Comparison of ENCODE assay signal across 28 cellular contexts in the genomic region with DNA sequence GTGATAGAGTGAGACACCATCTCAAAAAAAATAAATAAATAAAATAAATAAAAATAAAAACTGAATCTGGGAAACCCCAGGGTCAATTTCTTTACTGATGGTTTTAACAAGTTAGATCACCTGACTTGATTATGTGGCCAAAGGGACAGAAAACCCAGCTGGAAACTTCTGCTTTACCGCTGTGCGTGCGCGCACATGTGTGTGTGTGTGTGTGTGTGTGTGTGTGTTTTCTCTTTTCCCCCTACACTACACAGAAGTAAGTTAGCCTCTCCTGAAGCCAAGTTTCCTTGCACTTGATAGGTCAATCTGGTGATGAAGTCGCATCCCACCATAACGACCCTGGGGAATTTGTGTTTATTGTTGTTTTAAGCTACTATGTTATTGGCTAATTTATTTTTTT.
"Had no signal": no experiment of that assay in that cellular context is flagged by ENCODE, and none has a peak within 500 bp of the region (broad histone marks: within the 10 kb centered on the region; RNA-seq: fewer than 3 reads in every experiment).

No MANE protein-coding gene starts in this region.

- H3K27me3 Mint-ChIP-seq: activated CD4-positive, alpha-beta memory T cell treated with anti-CD3 and anti-CD28 coated beads, Interleukin-2, amount 10 ng/mL, durations not matched to agents 7 days and 5 days; activated CD4-positive, alpha-beta T cell treated with anti-CD3 and anti-CD28 coated beads, Interleukin-2, amount 10 ng/mL, durations not matched to agents 7 days and 5 days; activated T-cell treated with anti-CD3 and anti-CD28 coated beads, Interleukin-2, amount 50 U/mL, for 24 hours; activated T-helper 17 cell treated with anti-CD3 and anti-CD28 coated beads, Interleukin-2, amount 50 U/mL, for 72 hours; central memory CD8-positive, alpha-beta T cell; natural killer cell treated with Interleukin-12 subunit alpha and Interleukin-12 subunit beta and Interleukin-15 and Interleukin-18, amount 100 ng/mL, for 72 hours; stimulated activated naive CD8-positive, alpha-beta T cell treated with anti-CD3 and anti-CD28 coated beads, Interleukin-15, amount 100 ng/mL, for 72 hours; type B pancreatic cell had no signal

- H3K4me3 ChIP-seq: esophagus muscularis mucosa, heart right ventricle, left ventricle myocardium inferior, lung, mucosa of descending colon, right lobe of liver, vagina had no signal

- H3K9me3 ChIP-seq: mucosa of descending colon, right lobe of liver, vagina had no signal

- H3K27ac ChIP-seq: esophagus muscularis mucosa, foreskin keratinocyte, right lobe of liver, vagina, WERI-Rb-1 had no signal

- H3K4me3 Mint-ChIP-seq: activated CD4-positive, alpha-beta memory T cell treated with anti-CD3 and anti-CD28 coated beads, Interleukin-2, amount 10 ng/mL, durations not matched to agents 7 days and 5 days; activated CD4-positive, alpha-beta T cell treated with anti-CD3 and anti-CD28 coated beads, Interleukin-2, amount 10 ng/mL, durations not matched to agents 7 days and 5 days; activated T-cell treated with anti-CD3 and anti-CD28 coated beads, Interleukin-2, amount 50 U/mL, for 24 hours; central memory CD8-positive, alpha-beta T cell; dendritic cell treated with granulocyte-macrophage colony-stimulating factor and Interleukin-4, amounts not matched to agents 40 ng/mL and 50 ng/mL, for 4 days; natural killer cell treated with Interleukin-12 subunit alpha and Interleukin-12 subunit beta and Interleukin-15 and Interleukin-18, amount 100 ng/mL, for 72 hours; stimulated activated naive CD8-positive, alpha-beta T cell treated with anti-CD3 and anti-CD28 coated beads, Interleukin-15, amount 100 ng/mL, for 72 hours; T-helper 1 cell treated with Interleukin-12 subunit alpha and Interleukin-12 subunit beta and Interleukin-4 antibody, amounts not matched to agents 30 μg/mL and 1 μg/mL, for 36 hours; type B pancreatic cell had no signal

- H3K27ac Mint-ChIP-seq: activated CD4-positive, alpha-beta memory T cell treated with anti-CD3 and anti-CD28 coated beads, Interleukin-2, amount 10 ng/mL, durations not matched to agents 7 days and 5 days; activated CD4-positive, alpha-beta T cell treated with anti-CD3 and anti-CD28 coated beads, Interleukin-2, amount 10 ng/mL, durations not matched to agents 7 days and 5 days; activated T-cell treated with anti-CD3 and anti-CD28 coated beads, Interleukin-2, amount 50 U/mL, for 24 hours; stimulated activated naive CD8-positive, alpha-beta T cell treated with anti-CD3 and anti-CD28 coated beads, Interleukin-15, amount 100 ng/mL, for 72 hours; T-helper 1 cell treated with Interleukin-12 subunit alpha and Interleukin-12 subunit beta and Interleukin-4 antibody, amounts not matched to agents 30 μg/mL and 1 μg/mL, for 36 hours; type B pancreatic cell had no signal

- H3K4me1 ChIP-seq: esophagus muscularis mucosa, foreskin keratinocyte, left ventricle myocardium inferior, right lobe of liver, vagina had no signal

- H3K27me3 ChIP-seq: esophagus muscularis mucosa, foreskin keratinocyte, heart right ventricle, right lobe of liver, vagina had no signal

- H3K36me3 Mint-ChIP-seq: type B pancreatic cell had no signal

- ATAC-seq: foreskin keratinocyte; mucosa of descending colon; natural killer cell treated with Interleukin-12 subunit alpha and Interleukin-12 subunit beta and Interleukin-15 and Interleukin-18, amount 100 ng/mL, for 72 hours had no signal

- H3K36me3 ChIP-seq: esophagus muscularis mucosa, heart right ventricle, left ventricle myocardium inferior, right lobe of liver, vagina, WERI-Rb-1 had no signal

- H3K9me3 Mint-ChIP-seq: central memory CD8-positive, alpha-beta T cell had no signal

- DNase-seq: activated CD4-positive, alpha-beta memory T cell treated with anti-CD3 and anti-CD28 coated beads, Interleukin-2, amount 10 ng/mL, durations not matched to agents 7 days and 5 days; activated CD4-positive, alpha-beta T cell treated with anti-CD3 and anti-CD28 coated beads, Interleukin-2, amount 10 ng/mL, durations not matched to agents 7 days and 5 days; activated CD4-positive, CD25-positive, alpha-beta regulatory T cell treated with anti-CD3 and anti-CD28 coated beads, Interleukin-2, amount 50 U/mL, for 72 hours; activated CD8-positive, alpha-beta memory T cell treated with anti-CD3 and anti-CD28 coated beads, Interleukin-2, amount 50 U/mL, for 48 hours; activated gamma-delta T cell treated with Interleukin-2 at 50 U/mL for 16 hours; activated naive CD4-positive, alpha-beta T cell treated with anti-CD3 and anti-CD28 coated beads, Interleukin-2, amount 50 U/mL, for 16 hours; activated T-cell treated with anti-CD3 and anti-CD28 coated beads, Interleukin-2, amount 50 U/mL, for 24 hours; foreskin keratinocyte; heart right ventricle; kidney glomerular epithelial cell; left ventricle myocardium inferior; mucosa of descending colon; right lobe of liver; stimulated activated CD4-positive, alpha-beta T cell treated with anti-CD3 and anti-CD28 coated beads, Interleukin-12 subunit alpha, Interleukin-12 subunit beta, amount 100 ng/mL, for 4 hours; stimulated activated CD4-positive, alpha-beta T cell treated with anti-CD3 and anti-CD28 coated beads, Interleukin-4, amount 100 ng/mL, for 1 hour; stimulated activated naive CD8-positive, alpha-beta T cell treated with anti-CD3 and anti-CD28 coated beads, Interleukin-15, amount 100 ng/mL, for 72 hours; substantia nigra; T-helper 9 cell; WERI-Rb-1 had no signal
